22 cellular contexts compared by ENCODE assay signal in the genomic region with DNA sequence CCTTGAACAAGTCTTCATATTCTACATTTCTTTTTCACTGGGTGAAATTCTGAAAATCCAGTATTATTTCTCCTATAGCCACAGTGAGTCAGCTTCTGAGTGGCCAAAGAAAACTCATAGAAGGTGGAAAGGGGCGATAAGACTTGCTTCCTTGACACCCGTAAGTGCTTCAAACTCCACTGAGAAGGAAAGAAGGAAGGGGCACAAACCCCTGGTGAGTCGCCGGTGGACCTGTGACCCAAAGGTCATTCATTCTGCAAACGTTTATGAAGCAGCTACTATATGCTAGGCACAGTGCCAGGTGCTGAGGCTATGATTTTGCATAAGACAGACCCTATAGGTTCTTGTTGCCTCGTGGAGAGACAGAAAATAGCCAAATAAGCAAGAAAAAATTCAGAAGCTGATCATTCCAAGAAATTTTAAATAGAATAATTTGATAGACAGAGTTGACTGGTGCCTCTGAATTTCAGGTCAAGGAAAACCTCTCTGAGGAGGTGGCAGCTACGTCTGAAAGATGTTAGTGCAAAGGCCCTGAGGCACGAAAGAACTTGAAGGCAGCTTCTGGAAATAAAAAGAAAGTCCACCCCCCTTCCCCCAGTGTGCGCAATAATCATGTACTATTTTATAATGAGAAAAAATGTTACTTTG.
"Had no signal": no experiment of that assay in that cellular context is flagged by ENCODE, and none has a peak within 500 bp of the region (broad histone marks: within the 10 kb centered on the region; RNA-seq: fewer than 3 reads in every experiment).

No MANE protein-coding gene starts in this region.

- H3K27ac ChIP-seq: cardiac muscle cell, Peyer's patch, SJSA1 had no signal

- H3K36me3 ChIP-seq: cardiac muscle cell, Peyer's patch, SJSA1 had no signal

- H3K9me3 ChIP-seq: Peyer's patch, SK-N-SH had no signal

- H3K4me1 ChIP-seq: Peyer's patch had no signal

- H3K27me3 ChIP-seq: cardiac muscle cell, Peyer's patch, SJSA1 had no signal

- DNase-seq: activated CD4-positive, alpha-beta T cell treated with anti-CD3 and anti-CD28 coated beads, Interleukin-2, amount 10 ng/mL, durations not matched to agents 24 days and 14 days; activated CD4-positive, alpha-beta T cell treated with anti-CD3 and anti-CD28 coated beads, Interleukin-2, amount 50 U/mL, for 4 hours; activated CD8-positive, alpha-beta T cell treated with anti-CD3 and anti-CD28 coated beads for 36 hours; activated effector memory CD4-positive, alpha-beta T cell treated with Interleukin-2 at 50 U/mL for 16 hours; activated naive CD4-positive, alpha-beta T cell treated with anti-CD3 and anti-CD28 coated beads, Interleukin-2, amount 10 ng/mL, durations not matched to agents 7 days and 5 days; activated naive CD8-positive, alpha-beta T cell treated with anti-CD3 and anti-CD28 coated beads, Interleukin-2, amount 50 U/mL, for 24 hours; activated T-cell treated with anti-CD3 and anti-CD28 coated beads, Interleukin-2, amount 50 U/mL, for 4 hours; aorta; NCI-H1105; NCI-H1417 treated with DMSO at 0.1 percent for 48 hours; NCI-H1694; NCI-H1930; NCI-H2081 treated with DMSO at 0.1 percent for 48 hours; NCI-H345; NCI-H524 treated with DMSO at 0.1 percent for 48 hours; PC-3; Peyer's patch; RPMI8226; SHP77 treated with DMSO at 0.1 percent for 48 hours; SK-N-SH had no signal

- H3K4me3 ChIP-seq: cardiac muscle cell, Peyer's patch, SJSA1 had no signal
